9 cellular contexts compared by ENCODE assay signal in the genomic region with DNA sequence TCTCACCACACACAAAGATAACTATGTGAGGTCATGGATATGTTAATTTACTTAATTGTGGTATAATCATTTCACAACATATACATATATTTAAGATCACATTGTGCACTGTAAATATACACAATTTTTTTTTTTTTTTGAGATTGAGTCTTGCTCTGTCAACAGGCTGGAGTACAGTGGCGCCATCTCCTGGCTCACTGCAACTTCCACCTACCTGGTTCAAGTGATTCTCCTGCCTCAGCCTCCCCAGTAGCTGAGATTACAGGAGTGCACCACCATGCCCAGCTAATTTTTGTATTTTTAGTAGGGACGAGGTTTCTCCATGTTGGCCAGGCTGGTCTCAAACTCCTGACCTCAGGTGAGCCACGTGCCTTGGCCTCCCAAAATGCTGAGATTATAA. TPM values are rescaled to one million over a fixed set of nuclear protein-coding genes. Genes with fewer than 3 reads are reported as not detected.
DNase-seq lines count a peak whose midpoint lies in the region; ATAC-seq, FAIRE-seq and TF ChIP-seq lines count a peak whose summit lies in the region.
"Had no signal": no experiment of that assay in that cellular context is flagged by ENCODE, and none has a peak within 500 bp of the region (broad histone marks: within the 10 kb centered on the region; RNA-seq: fewer than 3 reads in every experiment).

No MANE protein-coding gene starts in this region.

- ATAC-seq in activated T-cell treated with anti-CD3 and anti-CD28 coated beads, Interleukin-2, amount 50 U/mL, for 4 hours, result no peak
- no peak for ATAC-seq in stimulated activated naive B cell treated with anti-CD40 and anti-IgM and Interleukin-4, amounts not matched to agents 10 μg/mL and 1 μg/mL and 100 μg/mL, for 72 hours (replicated peaks)
- ATAC-seq in HG02642 (IDR thresholded peaks at IDR 0.05; ENCODE audit: poor library complexity, unreplicated experiment), result no peak

- H3K9me1 ChIP-seq in keratinocyte (ENCODE audit: control insufficient read depth, extremely low read depth, insufficient read depth, low read length), result no peaks in the 10 kb centered on the region

- intact Hi-C loops in CD4-positive, alpha-beta memory T cell (cut with micrococcal nuclease), result no loop called here

- no peaks in the 10 kb centered on the region for H3K36me3 ChIP-seq in CD4-positive, alpha-beta memory T cell (ENCODE audit: insufficient read depth, low read length)
- H3K36me3 ChIP-seq in keratinocyte (ENCODE audit: control insufficient read depth in 2 of 2, extremely low read depth in 1 of 2, insufficient read depth in 2 of 2, low read length in 2 of 2), result no peaks in the 10 kb centered on the region

- no peak overlapping the region for H3K4me3 ChIP-seq in CD4-positive, alpha-beta memory T cell (ENCODE audit: low read length in 2 of 2)
- no peak overlapping the region for H3K4me3 ChIP-seq in keratinocyte (ENCODE audit: control insufficient read depth in 2 of 3, extremely low read depth in 1 of 3, insufficient read depth in 2 of 3, low read depth in 1 of 3, low read length in 3 of 3)

- H3K9ac ChIP-seq in keratinocyte (ENCODE audit: control insufficient read depth, extremely low read depth, insufficient read depth, low read length), result no peak overlapping the region

- no peaks in the 10 kb centered on the region for H3K4me1 ChIP-seq in CD4-positive, alpha-beta memory T cell (ENCODE audit: insufficient read depth, low read length)
- H3K4me1 ChIP-seq in keratinocyte (ENCODE audit: control insufficient read depth, extremely low read depth, insufficient read depth, low read length), result no peaks in the 10 kb centered on the region

- H3K9me3 ChIP-seq in CD4-positive, alpha-beta memory T cell (ENCODE audit: control insufficient read depth in 1 of 2, low read length in 2 of 2), result no peaks in the 10 kb centered on the region
- no peaks in the 10 kb centered on the region for H3K9me3 ChIP-seq in keratinocyte (ENCODE audit: control insufficient read depth, low read depth, low read length)

- H3K27ac ChIP-seq in CD4-positive, alpha-beta memory T cell (ENCODE audit: low read depth, low read length), result no peak overlapping the region
- no peak overlapping the region for H3K27ac ChIP-seq in keratinocyte (ENCODE audit: control insufficient read depth, insufficient read depth, low read length)

- H3K27me3 Mint-ChIP-seq in CD4-positive, alpha-beta memory T cell, result peaks cover 10 to 12% of the 10 kb centered on the region in 2 donors
- H3K27me3 Mint-ChIP-seq in activated T-cell treated with anti-CD3 and anti-CD28 coated beads, Interleukin-2, amount 50 U/mL, for 4 hours (ENCODE audit: low read depth), result peaks cover 9% of the 10 kb centered on the region
- H3K27me3 Mint-ChIP-seq in stimulated activated naive B cell treated with anti-CD40 and anti-IgM and Interleukin-4, amounts not matched to agents 10 μg/mL and 1 μg/mL and 100 μg/mL, for 72 hours, result peaks cover 11 to 19% of the 10 kb centered on the region in 2 donors

- H3K4me2 ChIP-seq in keratinocyte (ENCODE audit: control insufficient read depth, extremely low read depth, insufficient read depth, low read depth, low read length), result no peak overlapping the region

- no peaks in the 10 kb centered on the region for H3K79me2 ChIP-seq in keratinocyte (ENCODE audit: control insufficient read depth, insufficient read depth, low read length)

- H3K36me3 Mint-ChIP-seq in CD4-positive, alpha-beta memory T cell, result no peaks in the 10 kb centered on the region
- no peaks in the 10 kb centered on the region for H3K36me3 Mint-ChIP-seq in activated T-cell treated with anti-CD3 and anti-CD28 coated beads, Interleukin-2, amount 50 U/mL, for 4 hours (ENCODE audit: insufficient read depth)
- H3K36me3 Mint-ChIP-seq in stimulated activated naive B cell treated with anti-CD40 and anti-IgM and Interleukin-4, amounts not matched to agents 10 μg/mL and 1 μg/mL and 100 μg/mL, for 72 hours, result no peaks in the 10 kb centered on the region

- no peak overlapping the region for H3K4me3 Mint-ChIP-seq in CD4-positive, alpha-beta memory T cell
- no peak overlapping the region for H3K4me3 Mint-ChIP-seq in activated T-cell treated with anti-CD3 and anti-CD28 coated beads, Interleukin-2, amount 50 U/mL, for 4 hours
- no peak overlapping the region for H3K4me3 Mint-ChIP-seq in stimulated activated naive B cell treated with anti-CD40 and anti-IgM and Interleukin-4, amounts not matched to agents 10 μg/mL and 1 μg/mL and 100 μg/mL, for 72 hours

- H3K9me3 Mint-ChIP-seq in CD4-positive, alpha-beta memory T cell, result peaks cover 0 to 9% (median 2%) of the 10 kb centered on the region in 8 donors
- no peaks in the 10 kb centered on the region for H3K9me3 Mint-ChIP-seq in activated T-cell treated with anti-CD3 and anti-CD28 coated beads, Interleukin-2, amount 50 U/mL, for 4 hours
- peaks cover 0 to 2% of the 10 kb centered on the region in 2 donors for H3K9me3 Mint-ChIP-seq in stimulated activated naive B cell treated with anti-CD40 and anti-IgM and Interleukin-4, amounts not matched to agents 10 μg/mL and 1 μg/mL and 100 μg/mL, for 72 hours

- no peaks in the 10 kb centered on the region for H3K27me3 ChIP-seq in CD4-positive, alpha-beta memory T cell (ENCODE audit: insufficient read depth, low read length)
- no peaks in the 10 kb centered on the region for H3K27me3 ChIP-seq in keratinocyte (ENCODE audit: control insufficient read depth, extremely low read depth, insufficient read depth, low read length)

- CTCF ChIA-PET in CD4-positive, alpha-beta memory T cell (lab: Charles Lee; ENCODE audit: partially characterized antibody), result interaction anchor here (0.6 to 1.5 kb wide), 4 partner anchors 9 to 287 kb away, joined by 3 read pairs; no protein-coding TSS in a partner anchor

- H3K4me1 Mint-ChIP-seq in CD4-positive, alpha-beta memory T cell, result no peaks in the 10 kb centered on the region
- no peaks in the 10 kb centered on the region for H3K4me1 Mint-ChIP-seq in activated T-cell treated with anti-CD3 and anti-CD28 coated beads, Interleukin-2, amount 50 U/mL, for 4 hours (ENCODE audit: low read depth)
- no peaks in the 10 kb centered on the region for H3K4me1 Mint-ChIP-seq in stimulated activated naive B cell treated with anti-CD40 and anti-IgM and Interleukin-4, amounts not matched to agents 10 μg/mL and 1 μg/mL and 100 μg/mL, for 72 hours

- DNase-seq in CD4-positive, alpha-beta memory T cell, result peak; percentile 27 to 53 (median 36)
- DNase-seq in M059J (ENCODE audit: low read depth) (peak; percentile 43), keratinocyte (ENCODE audit: low read depth, low spot score) (peak; percentile 4), HK-2 (ENCODE audit: unreplicated experiment) (no peak), NK-92 (lab: John Stamatoyannopoulos, UW; ENCODE audit: unreplicated experiment) (no peak)
- DNase-seq in activated T-cell treated with anti-CD3 and anti-CD28 coated beads, Interleukin-2, amount 50 U/mL, for 4 hours, result peak; percentile 34
- peak; percentile 13 for DNase-seq in stimulated activated naive B cell treated with anti-CD40 and anti-IgM and Interleukin-4, amounts not matched to agents 10 μg/mL and 1 μg/mL and 100 μg/mL, for 72 hours

- FAIRE-seq in keratinocyte (lab: Jason Lieb, UNC), result no peak

- POLR2A ChIA-PET in CD4-positive, alpha-beta memory T cell (lab: Charles Lee; ENCODE audit: partially characterized antibody), result no interaction called here

- dilution Hi-C loops in keratinocyte (cut with MboI; ENCODE audit: extremely low pct_ligation_motif_present, low sequenced_read_pairs), result loop anchor here (25.0 kb wide), 1 partner anchor 94 kb away; no protein-coding TSS in a partner anchor

- peak; percentile 51 to 72 (median 51) for TF ChIP-seq CTCF in keratinocyte (optimal IDR thresholded peaks at IDR 0.05 in 1 of 3, IDR thresholded peaks at IDR 0.05 in 1 of 3, conservative IDR thresholded peaks at IDR 0.05 in 1 of 3; ENCODE audit: extremely low read depth in 1 of 3, insufficient read depth in 2 of 3, low read length in 3 of 3)

- no peaks in the 10 kb centered on the region for H4K20me1 ChIP-seq in keratinocyte (ENCODE audit: control insufficient read depth, extremely low read depth, insufficient read depth, low read length)

- no peak overlapping the region for H2AFZ ChIP-seq in keratinocyte (ENCODE audit: control insufficient read depth, low read length)

- no peak overlapping the region for H3K27ac Mint-ChIP-seq in CD4-positive, alpha-beta memory T cell
- H3K27ac Mint-ChIP-seq in stimulated activated naive B cell treated with anti-CD40 and anti-IgM and Interleukin-4, amounts not matched to agents 10 μg/mL and 1 μg/mL and 100 μg/mL, for 72 hours, result no peak overlapping the region

RNA-seq across cellular contexts. Expression of a gene that starts 11.5 kb away (rescaled TPM):
- not detected for total RNA-seq in CD4-positive, alpha-beta memory T cell
- not detected for polyA plus RNA-seq in CD4-positive, alpha-beta memory T cell
- not detected in 2 replicates for total RNA-seq in M059J (2014; rRNA removed; shearing (Covaris generic))
- not detected for total RNA-seq in activated T-cell treated with anti-CD3 and anti-CD28 coated beads, Interleukin-2, amount 50 U/mL, for 4 hours
- not detected in 3 replicates for polyA plus RNA-seq in keratinocyte
- not detected for polyA plus RNA-seq in keratinocyte (2011; ENCODE audit: low read depth)
- not detected in 2 replicates for polyA plus RNA-seq in keratinocyte (2011; cell fraction: cytosol; rRNA removed)
- polyA plus RNA-seq in keratinocyte (2011; cell fraction: nucleus; rRNA removed), result not detected in 2 replicates
- polyA plus RNA-seq in keratinocyte (2012; ENCODE audit: low replicate concordance), result not detected in 2 replicates
- 0.49 TPM in 1 of 3 replicates, not detected in the others for polyA minus RNA-seq in keratinocyte
- not detected for polyA minus RNA-seq in keratinocyte (2011; cell fraction: cytosol; rRNA and poly(A)+ RNA removed)
- not detected in 2 replicates for polyA minus RNA-seq in keratinocyte (2011; cell fraction: nucleus; rRNA and poly(A)+ RNA removed)
- total RNA-seq: lower leg skin had no signal

Comparison
In these comparisons a context has a peak if more than half of its experiments do, and no peak if none do; other contexts are left out.
1. DNase-seq: peak in CD4-positive, alpha-beta memory T cell (5 of 5), M059J (single experiment), activated T-cell treated with anti-CD3 and anti-CD28 coated beads, Interleukin-2, amount 50 U/mL, for 4 hours (single experiment), keratinocyte (single experiment) and stimulated activated naive B cell treated with anti-CD40 and anti-IgM and Interleukin-4, amounts not matched to agents 10 μg/mL and 1 μg/mL and 100 μg/mL, for 72 hours (single experiment); none in HK-2 (single experiment) and NK-92 (single experiment).